7 cellular contexts compared by ENCODE assay signal in the genomic region with DNA sequence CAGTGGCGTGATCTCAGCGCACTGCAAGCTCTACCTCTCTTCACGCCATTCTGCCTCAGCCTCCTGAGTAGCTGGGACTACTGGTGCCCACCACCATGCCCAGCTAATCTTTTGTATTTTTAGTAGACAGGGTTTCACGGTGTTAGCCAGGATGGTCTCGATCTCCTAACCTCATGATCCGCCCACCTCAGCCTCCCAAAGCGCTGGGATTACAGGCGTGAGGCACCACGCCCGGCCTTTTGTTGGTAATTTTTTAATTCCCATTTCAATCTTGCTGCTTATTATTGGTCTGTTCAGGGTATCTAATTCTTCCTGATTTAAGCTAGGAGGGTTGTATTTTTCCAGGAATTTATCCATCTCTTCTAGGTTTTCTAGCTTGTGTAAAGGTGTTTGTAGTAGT. TPM values are rescaled to one million over a fixed set of nuclear protein-coding genes. Genes with fewer than 3 reads are reported as not detected.
DNase-seq lines count a peak whose midpoint lies in the region; ATAC-seq, FAIRE-seq and TF ChIP-seq lines count a peak whose summit lies in the region.
"Not testable (repeated sequence)": the region's sequence is repeated elsewhere in the genome, so short reads cannot be mapped to it uniquely, and the experiment has no call there.

No MANE protein-coding gene starts in this region.

- peaks cover 12% of the 10 kb centered on the region for H3K4me1 ChIP-seq in Caco-2
- peaks cover 36% of the 10 kb centered on the region for H3K4me1 ChIP-seq in OCI-LY3 (ENCODE audit: low read length)
- not testable (repeated sequence) for H3K4me1 ChIP-seq in GM12878 (ENCODE audit: control insufficient read depth, insufficient read depth, low read length)

- H3K36me3 ChIP-seq in Caco-2 (ENCODE audit: control insufficient read depth, insufficient read depth, low read length); GM12878 (ENCODE audit: control insufficient read depth in 2 of 2, insufficient read depth in 2 of 2, low read length in 1 of 2): not testable (repeated sequence)
- H3K36me3 ChIP-seq in OCI-LY3 (replicated peaks; ENCODE audit: low read depth, low read length), result peaks cover 56% of the 10 kb centered on the region

- not testable (repeated sequence) for TF ChIP-seq RAD21 in GM12878 (IDR thresholded peaks at IDR 0.05; ENCODE audit: insufficient read depth, low read depth, low read length)

- not testable (repeated sequence) for H3K9me3 ChIP-seq in Caco-2; OCI-LY3 (ENCODE audit: insufficient read depth, low read length); GM12878 (replicated peaks; ENCODE audit: control insufficient read depth, insufficient read depth, low read length)

- H3K27ac ChIP-seq in OCI-LY3 (ENCODE audit: low read length) (peak overlapping the region; percentile 50), GM12878 (ENCODE audit: control insufficient read depth, insufficient read depth) (peak overlapping the region; percentile 27; the same call in 1 of the 2 replicates)

- not testable (repeated sequence) for TF ChIP-seq CTCF in Caco-2 (IDR thresholded peaks at IDR 0.05; ENCODE audit: insufficient read depth in 1 of 2, low read depth in 1 of 2, low read length in 1 of 2, severe bottlenecking in 1 of 2, unreplicated experiment in 1 of 2); OCI-LY3 (IDR thresholded peaks at IDR 0.05; ENCODE audit: low read depth, low read length); GM12878 (IDR thresholded peaks at IDR 0.05 in 2 of 3, conservative IDR thresholded peaks at IDR 0.05 in 1 of 3; ENCODE audit: control insufficient read depth in 2 of 3, extremely low read depth in 1 of 3, insufficient read depth in 1 of 3, low read depth in 3 of 3, low read length in 3 of 3)

- peak overlapping the region; percentile 58 for H3K27ac Mint-ChIP-seq in Caco-2 (ENCODE audit: unreplicated experiment)
- peak overlapping the region; percentile 90 for H3K27ac Mint-ChIP-seq in activated CD4-positive, alpha-beta T cell treated with anti-CD3 and anti-CD28 coated beads, Interleukin-2, amount 10 ng/mL, durations not matched to agents 24 days and 14 days
- H3K27ac Mint-ChIP-seq in activated T-helper 1 cell treated with anti-CD3 and anti-CD28 coated beads, Interleukin-12 subunit alpha, Interleukin-12 subunit beta, Interleukin-2, Interleukin-4 antibody, amounts not matched to agents 30 ng/mL and 10 ng/mL and 1 ng/mL, durations not matched to agents 14 hours and 24 hours and 36 hours, result peak overlapping the region; percentile 74
- H3K27ac Mint-ChIP-seq in naive B cell, result peak overlapping the region; percentile 86 to 97 (median 95)
- peak overlapping the region; percentile 89 for H3K27ac Mint-ChIP-seq in stimulated activated naive B cell treated with anti-CD40 and anti-IgM and Interleukin-4, amounts not matched to agents 10 μg/mL and 1 μg/mL and 100 μg/mL, for 72 hours

- not testable (repeated sequence) for H3K27me3 ChIP-seq in Caco-2 (replicated peaks; ENCODE audit: control insufficient read depth, insufficient read depth, low read length); OCI-LY3 (ENCODE audit: low read depth, low read length); GM12878 (replicated peaks in 1 of 2; ENCODE audit: control insufficient read depth in 2 of 2, insufficient read depth in 2 of 2, low read length in 1 of 2)

- not testable (repeated sequence) for DNase-seq in Caco-2; activated CD4-positive, alpha-beta T cell treated with anti-CD3 and anti-CD28 coated beads, Interleukin-2, amount 10 ng/mL, durations not matched to agents 24 days and 14 days; activated T-helper 1 cell treated with anti-CD3 and anti-CD28 coated beads, Interleukin-12 subunit alpha, Interleukin-12 subunit beta, Interleukin-2, Interleukin-4 antibody, amounts not matched to agents 30 ng/mL and 10 ng/mL and 1 ng/mL, durations not matched to agents 14 hours and 24 hours and 36 hours (ENCODE audit: low spot score); GM12878 (ENCODE audit: low read depth, low spot score); naive B cell; stimulated activated naive B cell treated with anti-CD40 and anti-IgM and Interleukin-4, amounts not matched to agents 10 μg/mL and 1 μg/mL and 100 μg/mL, for 72 hours

- H3K4me3 Mint-ChIP-seq in Caco-2 (ENCODE audit: unreplicated experiment) (peak overlapping the region; percentile 12), naive B cell (peak overlapping the region; percentile 32 to 89 (median 80))
- peak overlapping the region; percentile 79 for H3K4me3 Mint-ChIP-seq in activated CD4-positive, alpha-beta T cell treated with anti-CD3 and anti-CD28 coated beads, Interleukin-2, amount 10 ng/mL, durations not matched to agents 24 days and 14 days
- peak overlapping the region; percentile 59 for H3K4me3 Mint-ChIP-seq in activated T-helper 1 cell treated with anti-CD3 and anti-CD28 coated beads, Interleukin-12 subunit alpha, Interleukin-12 subunit beta, Interleukin-2, Interleukin-4 antibody, amounts not matched to agents 30 ng/mL and 10 ng/mL and 1 ng/mL, durations not matched to agents 14 hours and 24 hours and 36 hours
- peak overlapping the region; percentile 77 to 83 for H3K4me3 Mint-ChIP-seq in stimulated activated naive B cell treated with anti-CD40 and anti-IgM and Interleukin-4, amounts not matched to agents 10 μg/mL and 1 μg/mL and 100 μg/mL, for 72 hours

- peaks cover 34% of the 10 kb centered on the region for H3K4me1 Mint-ChIP-seq in Caco-2 (ENCODE audit: low read depth, unreplicated experiment)
- peaks cover 39% of the 10 kb centered on the region for H3K4me1 Mint-ChIP-seq in activated CD4-positive, alpha-beta T cell treated with anti-CD3 and anti-CD28 coated beads, Interleukin-2, amount 10 ng/mL, durations not matched to agents 24 days and 14 days
- H3K4me1 Mint-ChIP-seq in activated T-helper 1 cell treated with anti-CD3 and anti-CD28 coated beads, Interleukin-12 subunit alpha, Interleukin-12 subunit beta, Interleukin-2, Interleukin-4 antibody, amounts not matched to agents 30 ng/mL and 10 ng/mL and 1 ng/mL, durations not matched to agents 14 hours and 24 hours and 36 hours (ENCODE audit: low read depth), result peaks cover 56% of the 10 kb centered on the region
- H3K4me1 Mint-ChIP-seq in naive B cell, result peaks cover 45 to 68% (median 62%) of the 10 kb centered on the region in 3 donors
- H3K4me1 Mint-ChIP-seq in stimulated activated naive B cell treated with anti-CD40 and anti-IgM and Interleukin-4, amounts not matched to agents 10 μg/mL and 1 μg/mL and 100 μg/mL, for 72 hours, result peaks cover 39 to 69% of the 10 kb centered on the region in 2 donors

- SMC1A ChIA-PET in GM12878 (lab: Charles Lee; ENCODE audit: uncharacterized antibody, unreplicated experiment), result interaction anchor here (0.6 to 4.9 kb wide), 20 partner anchors 9 to 196 kb away, joined by 3 to 34 read pairs (median 7); a partner anchor contains a TSS

- not testable (repeated sequence) for H2AFZ ChIP-seq in OCI-LY3 (ENCODE audit: low read depth, low read length); GM12878 (ENCODE audit: control insufficient read depth, low read depth, low read length)

- CTCF ChIA-PET in Caco-2 (lab: Charles Lee) (interaction anchor here (0.5 kb wide), 1 partner anchor 107 kb away, joined by 3 read pairs; no protein-coding TSS in a partner anchor), GM12878 (lab: Yijun Ruan, JAX) (interaction anchor here (0.6 to 3.9 kb wide), 11 partner anchors 9 to 366 kb away, joined by 3 to 16 read pairs (median 4); a partner anchor contains a TSS)

- TF ChIP-seq POLR2A in GM12878 (IDR thresholded peaks at IDR 0.05; ENCODE audit: low read depth, low read length), result not testable (repeated sequence)

- H3K9ac ChIP-seq in OCI-LY3 (ENCODE audit: low read length); GM12878 (ENCODE audit: control insufficient read depth, insufficient read depth, low read length): not testable (repeated sequence)

- ATAC-seq in GM12878; naive B cell (ENCODE audit: low read depth in 2 of 2); stimulated activated naive B cell treated with anti-CD40 and anti-IgM and Interleukin-4, amounts not matched to agents 10 μg/mL and 1 μg/mL and 100 μg/mL, for 72 hours (replicated peaks): not testable (repeated sequence)

- FAIRE-seq in GM12878 (lab: Jason Lieb, UNC), result not testable (repeated sequence)

- H3K27me3 Mint-ChIP-seq in Caco-2 (ENCODE audit: insufficient read depth, unreplicated experiment); activated CD4-positive, alpha-beta T cell treated with anti-CD3 and anti-CD28 coated beads, Interleukin-2, amount 10 ng/mL, durations not matched to agents 24 days and 14 days; activated T-helper 1 cell treated with anti-CD3 and anti-CD28 coated beads, Interleukin-12 subunit alpha, Interleukin-12 subunit beta, Interleukin-2, Interleukin-4 antibody, amounts not matched to agents 30 ng/mL and 10 ng/mL and 1 ng/mL, durations not matched to agents 14 hours and 24 hours and 36 hours (ENCODE audit: insufficient read depth); naive B cell; stimulated activated naive B cell treated with anti-CD40 and anti-IgM and Interleukin-4, amounts not matched to agents 10 μg/mL and 1 μg/mL and 100 μg/mL, for 72 hours: not testable (repeated sequence)

- WGBS in GM12878 (ENCODE audit: insufficient coverage, insufficient replicate concordance, low lambda C conversion rate, missing lambda C conversion rate), result 97% methylated on average over 10 of the region's 10 CpGs

- RAD21 ChIA-PET in GM12878 (lab: Charles Lee; ENCODE audit: unreplicated experiment), result interaction anchor here (0.8 to 3.6 kb wide), 15 partner anchors 10 to 330 kb away, joined by 3 to 20 read pairs (median 5); a partner anchor contains a TSS

- H3K4me3 ChIP-seq in Caco-2 (ENCODE audit: low read depth, low read length); OCI-LY3 (ENCODE audit: low read length): not testable (repeated sequence)
- peak overlapping the region; percentile 16; the same call in 1 of the 2 replicates for H3K4me3 ChIP-seq in GM12878

- not testable (repeated sequence) for BruUV-seq in Caco-2 (replicated peaks; lab: Mats Ljungman, UMichigan); GM12878 (replicated peaks; lab: Mats Ljungman, UMichigan)

- TF ChIP-seq EP300 in GM12878 (IDR thresholded peaks at IDR 0.05; ENCODE audit: borderline replicate concordance in 1 of 2, control insufficient read depth in 1 of 2, low read depth in 2 of 2, low read length in 2 of 2), result not testable (repeated sequence)

- H3K36me3 Mint-ChIP-seq in Caco-2 (ENCODE audit: insufficient read depth, unreplicated experiment) (peaks cover 14% of the 10 kb centered on the region), naive B cell (peaks cover 17 to 34% of the 10 kb centered on the region in 2 donors)
- peaks cover 55% of the 10 kb centered on the region for H3K36me3 Mint-ChIP-seq in activated CD4-positive, alpha-beta T cell treated with anti-CD3 and anti-CD28 coated beads, Interleukin-2, amount 10 ng/mL, durations not matched to agents 24 days and 14 days (ENCODE audit: low read depth)
- H3K36me3 Mint-ChIP-seq in activated T-helper 1 cell treated with anti-CD3 and anti-CD28 coated beads, Interleukin-12 subunit alpha, Interleukin-12 subunit beta, Interleukin-2, Interleukin-4 antibody, amounts not matched to agents 30 ng/mL and 10 ng/mL and 1 ng/mL, durations not matched to agents 14 hours and 24 hours and 36 hours (ENCODE audit: low read depth), result peaks cover 44% of the 10 kb centered on the region
- H3K36me3 Mint-ChIP-seq in stimulated activated naive B cell treated with anti-CD40 and anti-IgM and Interleukin-4, amounts not matched to agents 10 μg/mL and 1 μg/mL and 100 μg/mL, for 72 hours, result peaks cover 40 to 47% of the 10 kb centered on the region in 2 donors

- intact Hi-C loops in Caco-2 (cut with micrococcal nuclease; ENCODE audit: unreplicated experiment), result loop anchor here (5.0 kb wide), 1 partner anchor 153 kb away; a partner anchor contains a TSS
- intact Hi-C loops in activated CD4-positive, alpha-beta T cell treated with anti-CD3 and anti-CD28 coated beads, Interleukin-2, amount 10 ng/mL, durations not matched to agents 24 days and 14 days (cut with micrococcal nuclease), result loop anchor here (1.0 to 5.0 kb wide), 5 partner anchors 19 to 238 kb away; a partner anchor contains a TSS
- intact Hi-C loops in activated T-helper 1 cell treated with anti-CD3 and anti-CD28 coated beads, Interleukin-12 subunit alpha, Interleukin-12 subunit beta, Interleukin-2, Interleukin-4 antibody, amounts not matched to agents 30 ng/mL and 10 ng/mL and 1 ng/mL, durations not matched to agents 14 hours and 24 hours and 36 hours (cut with micrococcal nuclease), result loop anchor here (1.0 to 5.0 kb wide), 6 partner anchors 19 to 273 kb away; a partner anchor contains a TSS
- intact Hi-C loops in GM12878 (cut with micrococcal nuclease; ENCODE audit: unreplicated experiment), result not testable (repeated sequence)

- peaks cover 54% of the 10 kb centered on the region for H3K79me2 ChIP-seq in OCI-LY3 (ENCODE audit: low read length)
- not testable (repeated sequence) for H3K79me2 ChIP-seq in GM12878 (ENCODE audit: control insufficient read depth, insufficient read depth, low read length)

- H3K9me3 Mint-ChIP-seq in Caco-2 (ENCODE audit: unreplicated experiment), result not testable (repeated sequence)
- peaks cover 19% of the 10 kb centered on the region for H3K9me3 Mint-ChIP-seq in activated CD4-positive, alpha-beta T cell treated with anti-CD3 and anti-CD28 coated beads, Interleukin-2, amount 10 ng/mL, durations not matched to agents 24 days and 14 days
- H3K9me3 Mint-ChIP-seq in activated T-helper 1 cell treated with anti-CD3 and anti-CD28 coated beads, Interleukin-12 subunit alpha, Interleukin-12 subunit beta, Interleukin-2, Interleukin-4 antibody, amounts not matched to agents 30 ng/mL and 10 ng/mL and 1 ng/mL, durations not matched to agents 14 hours and 24 hours and 36 hours, result peaks cover 18% of the 10 kb centered on the region
- H3K9me3 Mint-ChIP-seq in naive B cell, result peaks cover 8 to 27% (median 19%) of the 10 kb centered on the region in 7 donors
- H3K9me3 Mint-ChIP-seq in stimulated activated naive B cell treated with anti-CD40 and anti-IgM and Interleukin-4, amounts not matched to agents 10 μg/mL and 1 μg/mL and 100 μg/mL, for 72 hours, result peaks cover 15% of the 10 kb centered on the region in 2 donors

- in situ Hi-C loops in GM12878 (cut with MboI), result not testable (repeated sequence)

- H4K20me1 ChIP-seq in OCI-LY3 (ENCODE audit: insufficient read depth, low read length); GM12878 (ENCODE audit: control insufficient read depth, insufficient read depth): not testable (repeated sequence)

- H3K4me2 ChIP-seq in OCI-LY3 (ENCODE audit: low read length) (peak overlapping the region; percentile 40; the same call in 1 of the 2 replicates), GM12878 (ENCODE audit: control insufficient read depth, insufficient read depth) (peak overlapping the region; percentile 7; the same call in 1 of the 2 replicates)

- POLR2A ChIA-PET in Caco-2 (lab: Charles Lee), result interaction anchor here (0.8 kb wide), 1 partner anchor 152 kb away, joined by 4 read pairs; a partner anchor contains a TSS
- POLR2A ChIA-PET in GM12878 (lab: Charles Lee), result interaction anchor here (0.7 to 1.5 kb wide), 4 partner anchors 9 to 152 kb away, joined by 3 to 6 read pairs (median 4); a partner anchor contains a TSS

RNA-seq across cellular contexts. Expression of a gene that starts 18.2 kb away (rescaled TPM):
- total RNA-seq in Caco-2 (2022) (20.1 and 22.0 TPM in 2 replicates), GM12878 (2014; rRNA removed) (12.3 and 13.9 TPM in 2 replicates), GM12878 (2014; rRNA removed; fragmentation: Illumina TruSeq; extraction: Trizol) (13.1 and 13.6 TPM in 2 replicates), GM12878 (2021) (10.3 and 14.2 TPM in 2 replicates)
- total RNA-seq in activated CD4-positive, alpha-beta T cell treated with anti-CD3 and anti-CD28 coated beads, Interleukin-2, amount 10 ng/mL, durations not matched to agents 24 days and 14 days, result 25.2 and 26.9 TPM in 2 replicates
- 28.7 and 29.4 TPM in 2 replicates for total RNA-seq in activated T-helper 1 cell treated with anti-CD3 and anti-CD28 coated beads, Interleukin-12 subunit alpha, Interleukin-12 subunit beta, Interleukin-2, Interleukin-4 antibody, amounts not matched to agents 30 ng/mL and 10 ng/mL and 1 ng/mL, durations not matched to agents 14 hours and 24 hours and 36 hours
- total RNA-seq in GM12878 (2013; cell fraction: nucleolus; rRNA removed), result 6.3 and 6.5 TPM in 2 replicates
- polyA plus RNA-seq in GM12878 (2011; ENCODE audit: low read depth), result 1.8 TPM
- polyA plus RNA-seq in GM12878 (2011; rRNA removed) (14.7 and 19.6 TPM in 2 replicates), GM12878 (2014; fragmentation: Illumina TruSeq; extraction: Trizol) (15.4 and 20.6 TPM in 2 replicates), GM12878 (2014; fragmentation: Nextera tagmentation; extraction: Ambion mirVana) (1 to 10 TPM; 6.9 to 7.0 TPM), GM12878 (2014; rRNA removed) (7.2 and 8.8 TPM in 2 replicates), GM12878 (2016; fragmentation: Nextera tagmentation; extraction: Ambion mirVana) (10 to 100 TPM; 22.6 to 27.8 TPM), naive B cell (ENCODE audit: low read depth in 6 of 6) (1 to 10 TPM; 3.9 to 9.9 (median 7.8) TPM)
- 7.5 and 8.4 TPM in 2 replicates for polyA plus RNA-seq in GM12878 (2011; cell fraction: cytosol; rRNA removed)
- polyA plus RNA-seq in GM12878 (2011; cell fraction: nucleus; rRNA removed), result 6.2 and 6.7 TPM in 2 replicates
- polyA plus RNA-seq in GM12878 (2012), result 2.3 and 3.4 TPM in 2 replicates
- polyA minus RNA-seq in GM12878 (2011; rRNA and poly(A)+ RNA removed), result 10.8 and 14.1 TPM in 2 replicates
- 4.0 and 4.9 TPM in 2 replicates for polyA minus RNA-seq in GM12878 (2011; cell fraction: cytosol; rRNA and poly(A)+ RNA removed)
- polyA minus RNA-seq in GM12878 (2011; cell fraction: nucleus; rRNA and poly(A)+ RNA removed), result 3.4 and 6.8 TPM in 2 replicates

RNA-seq across cellular contexts. Expression of a gene that starts 19.6 kb away (rescaled TPM):
- total RNA-seq in Caco-2 (2022) (107 TPM in 2 replicates), GM12878 (2014; rRNA removed) (16.1 and 18.3 TPM in 2 replicates), GM12878 (2014; rRNA removed; fragmentation: Illumina TruSeq; extraction: Trizol) (19.4 and 20.2 TPM in 2 replicates), GM12878 (2021) (20.6 and 21.5 TPM in 2 replicates)
- 20.6 and 22.6 TPM in 2 replicates for total RNA-seq in activated CD4-positive, alpha-beta T cell treated with anti-CD3 and anti-CD28 coated beads, Interleukin-2, amount 10 ng/mL, durations not matched to agents 24 days and 14 days
- 22.7 and 24.0 TPM in 2 replicates for total RNA-seq in activated T-helper 1 cell treated with anti-CD3 and anti-CD28 coated beads, Interleukin-12 subunit alpha, Interleukin-12 subunit beta, Interleukin-2, Interleukin-4 antibody, amounts not matched to agents 30 ng/mL and 10 ng/mL and 1 ng/mL, durations not matched to agents 14 hours and 24 hours and 36 hours
- 32.3 and 37.1 TPM in 2 replicates for total RNA-seq in GM12878 (2013; cell fraction: nucleolus; rRNA removed)
- 16.8 TPM for polyA plus RNA-seq in GM12878 (2011; ENCODE audit: low read depth)
- polyA plus RNA-seq in GM12878 (2011; rRNA removed) (43.6 and 55.5 TPM in 2 replicates), GM12878 (2014; fragmentation: Illumina TruSeq; extraction: Trizol) (26.9 and 30.4 TPM in 2 replicates), GM12878 (2014; fragmentation: Nextera tagmentation; extraction: Ambion mirVana) (10 to 100 TPM; 21.5 to 25.3 TPM), GM12878 (2014; rRNA removed) (14.2 and 15.4 TPM in 2 replicates), GM12878 (2016; fragmentation: Nextera tagmentation; extraction: Ambion mirVana) (10 to 100 TPM; 14.9 to 15.4 TPM), naive B cell (ENCODE audit: low read depth in 6 of 6) (100 to 1,000 TPM; 133 to 176 (median 152) TPM)
- polyA plus RNA-seq in GM12878 (2011; cell fraction: cytosol; rRNA removed), result 23.9 and 33.0 TPM in 2 replicates
- polyA plus RNA-seq in GM12878 (2011; cell fraction: nucleus; rRNA removed), result 12.0 and 17.6 TPM in 2 replicates
- polyA plus RNA-seq in GM12878 (2012), result 18.7 and 20.6 TPM in 2 replicates
- 30.4 and 38.0 TPM in 2 replicates for polyA minus RNA-seq in GM12878 (2011; rRNA and poly(A)+ RNA removed)
- polyA minus RNA-seq in GM12878 (2011; cell fraction: cytosol; rRNA and poly(A)+ RNA removed), result 14.4 and 14.9 TPM in 2 replicates
- 8.8 and 12.3 TPM in 2 replicates for polyA minus RNA-seq in GM12878 (2011; cell fraction: nucleus; rRNA and poly(A)+ RNA removed)

Comparison
In these comparisons a context has a peak if more than half of its experiments do, and no peak if none do; other contexts are left out.
1. H3K4me3 Mint-ChIP-seq: peak in every context shown above with its lines; median percentile 80 in stimulated activated naive B cell treated with anti-CD40 and anti-IgM and Interleukin-4, amounts not matched to agents 10 μg/mL and 1 μg/mL and 100 μg/mL, for 72 hours; 80 in naive B cell; 79 in activated CD4-positive, alpha-beta T cell treated with anti-CD3 and anti-CD28 coated beads, Interleukin-2, amount 10 ng/mL, durations not matched to agents 24 days and 14 days; 59 in activated T-helper 1 cell treated with anti-CD3 and anti-CD28 coated beads, Interleukin-12 subunit alpha, Interleukin-12 subunit beta, Interleukin-2, Interleukin-4 antibody, amounts not matched to agents 30 ng/mL and 10 ng/mL and 1 ng/mL, durations not matched to agents 14 hours and 24 hours and 36 hours; 12 in Caco-2.